In genomic region chr1:21703318-21703963, GRCh38 we compare ENCODE assay signal across 8 cellular contexts. TPM values are rescaled to one million over a fixed set of nuclear protein-coding genes. Genes with fewer than 3 reads are reported as not detected.
DNase-seq lines count a peak whose midpoint lies in the region; ATAC-seq, FAIRE-seq and TF ChIP-seq lines count a peak whose summit lies in the region.

No MANE protein-coding gene starts in this region.

- H3K79me2 ChIP-seq in ACC112 (ENCODE audit: control insufficient read depth, insufficient read depth, low read length, unreplicated experiment): no peaks in the 10 kb centered on the region

- intact Hi-C loops in pancreas (cut with DNase I): no loop called here

- WGBS in pancreas, 2 donors: 68 to 73% methylated on average over 3 of the region's 3 CpGs

- ATAC-seq in pancreas (peak in 3 of 4 donors; percentile 72 to 79 (median 75)), HG03342 (IDR thresholded peaks at IDR 0.05; ENCODE audit: unreplicated experiment) (no peak)

- no peak overlapping the region for H3K4me3 ChIP-seq in ACC112 (ENCODE audit: low read depth, low read length)
- H3K4me3 ChIP-seq in pancreas: no peak overlapping the region

- FAIRE-seq in pancreas (lab: Jason Lieb, UNC): no peak

- H3K9me3 ChIP-seq in pancreas: no peaks in the 10 kb centered on the region

- DNase-seq in GM03348 (ENCODE audit: low spot score) (peak; percentile 36), NCI-H526 treated with DMSO at 0.1 percent for 48 hours (lab: John Stamatoyannopoulos, UW) (peak; percentile 3), dermis microvascular lymphatic vessel endothelial cell (ENCODE audit: low read depth in 2 of 2) (peak; percentile 61 to 74), pancreas (no peak), NCI-H1436 treated with DMSO at 0.1 percent for 48 hours (lab: John Stamatoyannopoulos, UW) (no peak)
- no peak for DNase-seq in NK-92 treated with Interleukin-12 subunit alpha and Interleukin-12 subunit beta, amount 100 ng/mL, for 24 hours (lab: John Stamatoyannopoulos, UW)

- peak overlapping the region; percentile 60 for H3K27ac ChIP-seq in ACC112 (ENCODE audit: low read depth, low read length)
- H3K27ac ChIP-seq in pancreas: no peak overlapping the region

- TF ChIP-seq CTCF in pancreas (IDR thresholded peaks at IDR 0.05): peak in 1 of 4 donors; percentile 27

- H3K4me1 ChIP-seq in ACC112 (ENCODE audit: control insufficient read depth, insufficient read depth, low read length, unreplicated experiment): peaks cover 17% of the 10 kb centered on the region
- no peaks in the 10 kb centered on the region for H3K4me1 ChIP-seq in pancreas

- no peak overlapping the region for H2AFZ ChIP-seq in ACC112 (ENCODE audit: low read length, unreplicated experiment)

- H3K27me3 ChIP-seq in ACC112 (ENCODE audit: insufficient read depth, low read length) (no peaks in the 10 kb centered on the region), pancreas (no peaks in the 10 kb centered on the region)

- H3K36me3 ChIP-seq in ACC112 (ENCODE audit: insufficient read depth, low read length) (peaks cover 29% of the 10 kb centered on the region), pancreas (peaks cover 0 to 26% (median 12%) of the 10 kb centered on the region in 3 donors)

RNA-seq across cellular contexts. Expression of gene RAP1GAP, which starts 34.3 kb away (rescaled TPM):
- total RNA-seq in dermis microvascular lymphatic vessel endothelial cell (not detected in 2 replicates), pancreas (10 to 100 TPM; 53.4 to 93.3 (median 64.8) TPM)
- 100 to 1,000 TPM in 1 of 2 donors, 10 to 100 TPM in 1; 83.6 to 100 TPM for polyA plus RNA-seq in pancreas

Comparison
In these comparisons a context has a peak if more than half of its experiments do, and no peak if none do; other contexts are left out.
1. DNase-seq: peak in GM03348 (single experiment), NCI-H526 treated with DMSO at 0.1 percent for 48 hours (single experiment) and dermis microvascular lymphatic vessel endothelial cell (2 of 2); none in pancreas (0 of 6), NCI-H1436 treated with DMSO at 0.1 percent for 48 hours (single experiment) and NK-92 treated with Interleukin-12 subunit alpha and Interleukin-12 subunit beta, amount 100 ng/mL, for 24 hours (single experiment).
2. RNA of gene RAP1GAP, which starts 34.3 kb away (total RNA-seq): 53.4 to 93.3 TPM in pancreas; not detected in dermis microvascular lymphatic vessel endothelial cell; every median in the first group is over 10 times any median in the second.